Comparison of ENCODE assay signal across 1 cellular context in genomic region chr17:39404542-39405378, GRCh38.
TF ChIP-seq lines count a peak whose summit lies in the region.

No MANE protein-coding gene starts in this region.

TF ChIP-seq in IMR-90, 13 proteins besides CTCF, POLR2A, EP300 and RAD21 (continued from another document):
- TF ChIP-seq ELK1 (IDR thresholded peaks at IDR 0.05; ENCODE audit: borderline replicate concordance, low read depth, low read length), result no peak
- TF ChIP-seq NFE2L2 (IDR thresholded peaks at IDR 0.05; ENCODE audit: low read depth, low read length), result no peak
- no peak for TF ChIP-seq BHLHE40 (IDR thresholded peaks at IDR 0.05; ENCODE audit: low read depth, low read length)
- TF ChIP-seq CHD1 (IDR thresholded peaks at IDR 0.05; ENCODE audit: low read depth, low read length), result no peak
- TF ChIP-seq RCOR1 (IDR thresholded peaks at IDR 0.05; ENCODE audit: insufficient replicate concordance, low read length), result no peak
- no peak for TF ChIP-seq MXI1 (IDR thresholded peaks at IDR 0.05; ENCODE audit: borderline replicate concordance, low read depth, low read length)
- no peak for TF ChIP-seq MAFK (IDR thresholded peaks at IDR 0.05; ENCODE audit: low read depth, low read length)
- no peak for TF ChIP-seq SMC3 (IDR thresholded peaks at IDR 0.05; ENCODE audit: low read depth, low read length)
- no peak for TF ChIP-seq MAZ (IDR thresholded peaks at IDR 0.05; ENCODE audit: borderline replicate concordance, low read depth, low read length)
